1 cellular context compared by ENCODE assay signal in the genomic region with DNA sequence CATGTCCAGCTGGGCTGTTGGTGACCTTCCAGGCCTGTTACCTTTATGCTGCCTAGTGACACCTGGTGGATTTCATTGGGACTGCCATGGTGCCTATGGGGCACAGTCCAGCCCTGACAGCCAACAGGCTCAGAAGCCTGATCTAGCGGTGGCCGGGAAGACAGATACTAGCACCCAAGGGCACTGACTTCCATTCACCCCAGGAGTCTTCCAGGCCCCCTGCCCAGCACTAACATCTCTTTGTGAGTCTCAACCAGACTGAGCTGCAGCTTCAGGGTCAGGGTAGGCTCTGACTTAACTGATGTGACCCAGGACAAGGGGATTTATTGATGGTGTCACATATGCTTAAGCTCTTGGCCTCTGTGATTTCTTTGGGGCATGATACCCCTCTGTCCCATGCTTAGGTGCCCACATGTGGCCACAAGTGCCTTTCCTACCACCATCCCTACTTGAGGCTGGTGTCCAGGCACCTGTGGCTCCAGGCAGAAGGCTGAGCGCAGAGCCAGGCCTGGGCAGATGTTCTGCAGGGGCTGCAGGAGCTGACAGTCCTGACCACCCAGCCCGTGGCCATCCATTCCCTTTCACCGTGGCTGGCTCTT.
A peak's percentile ranks its signal among the peaks of the same experiment; 100 is the strongest.
TF ChIP-seq lines count a peak whose summit lies in the region.

No MANE protein-coding gene starts in this region.

TF ChIP-seq in GM12878, 131 proteins besides CTCF, POLR2A, EP300 and RAD21:
- TF ChIP-seq NR2F1 (conservative IDR thresholded peaks at IDR 0.05) (0 out of 2 replicates have a peak, but pooled peaks have one; percentile 21), NFXL1 (IDR thresholded peaks at IDR 0.05; ENCODE audit: borderline replicate concordance) (peak; percentile 77; the same call in 1 of the 2 replicates)
